ENCODE assay signal across 3 cellular contexts in genomic region chr1:23492776-23493175, GRCh38. TPM values are rescaled to one million over a fixed set of nuclear protein-coding genes. Genes with fewer than 3 reads are reported as not detected.
"Had no signal": no experiment of that assay in that cellular context is flagged by ENCODE, and none has a peak within 500 bp of the region (broad histone marks: within the 10 kb centered on the region; RNA-seq: fewer than 3 reads in every experiment).

No MANE protein-coding gene starts in this region.

RNA-seq across cellular contexts. Expression of gene ASAP3, which starts 8.8 kb away (rescaled TPM):
- total RNA-seq: activated T-helper 1 cell treated with anti-CD3 and anti-CD28 coated beads, Interleukin-12 subunit alpha, Interleukin-12 subunit beta, Interleukin-2, Interleukin-4 antibody, amounts not matched to agents 30 ng/mL and 10 ng/mL and 1 ng/mL, durations not matched to agents 14 hours and 24 hours and 36 hours; activated T-helper 2 cell treated with anti-CD3 and anti-CD28 coated beads, Interferon-gamma antibody, Interleukin-2, Interleukin-4, amounts not matched to agents 10 μg/mL and 5 μg/mL and 100 μg/mL, durations not matched to agents 14 hours and 24 hours and 36 hours had no signal

RNA-seq across cellular contexts. Expression of gene E2F2, which starts 38.3 kb away (rescaled TPM):
- total RNA-seq: ascending aorta had no signal
